Comparison of ENCODE assay signal across 1 cellular context in the genomic region with DNA sequence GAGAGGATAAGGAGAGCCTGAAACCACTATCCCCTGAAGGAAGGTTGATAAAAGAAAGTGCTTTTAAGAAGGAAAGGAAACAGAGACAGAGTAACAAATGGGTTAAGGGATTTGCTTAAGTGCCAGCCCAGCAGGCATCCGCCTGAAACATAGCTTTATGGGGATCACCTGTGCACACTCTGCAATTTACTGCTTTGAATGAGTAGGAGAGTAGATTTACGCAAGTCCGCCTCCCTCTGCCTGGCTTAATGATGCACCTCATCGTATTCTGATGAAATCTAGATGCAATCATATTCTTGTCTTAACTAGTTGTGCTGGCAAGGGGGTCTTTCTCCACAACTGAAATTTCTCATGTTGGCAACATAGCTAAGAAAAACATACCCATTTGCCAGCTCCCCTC.
A peak's percentile ranks its signal among the peaks of the same experiment; 100 is the strongest.
TF ChIP-seq lines count a peak whose summit lies in the region.

No MANE protein-coding gene starts in this region.

TF ChIP-seq in HEK293, 187 proteins besides CTCF, POLR2A, EP300 and RAD21 (continued from another document):
- TF ChIP-seq IKZF3 (tag by site-specific recombination; IDR thresholded peaks at IDR 0.05) (no peak), ZNF112 (tag by site-specific recombination; IDR thresholded peaks at IDR 0.05) (no peak), SCRT2 (tag by site-specific recombination; IDR thresholded peaks at IDR 0.05) (peak; percentile 82), ZBTB17 (tag by site-specific recombination; IDR thresholded peaks at IDR 0.05) (peak; percentile 74), MEIS1 (CRISPR knock-in tag; IDR thresholded peaks at IDR 0.05; ENCODE audit: borderline replicate concordance) (no peak), ZNF660 (tag by site-specific recombination; IDR thresholded peaks at IDR 0.05) (no peak)
